ENCODE assay signal across 20 cellular contexts in the genomic region with DNA sequence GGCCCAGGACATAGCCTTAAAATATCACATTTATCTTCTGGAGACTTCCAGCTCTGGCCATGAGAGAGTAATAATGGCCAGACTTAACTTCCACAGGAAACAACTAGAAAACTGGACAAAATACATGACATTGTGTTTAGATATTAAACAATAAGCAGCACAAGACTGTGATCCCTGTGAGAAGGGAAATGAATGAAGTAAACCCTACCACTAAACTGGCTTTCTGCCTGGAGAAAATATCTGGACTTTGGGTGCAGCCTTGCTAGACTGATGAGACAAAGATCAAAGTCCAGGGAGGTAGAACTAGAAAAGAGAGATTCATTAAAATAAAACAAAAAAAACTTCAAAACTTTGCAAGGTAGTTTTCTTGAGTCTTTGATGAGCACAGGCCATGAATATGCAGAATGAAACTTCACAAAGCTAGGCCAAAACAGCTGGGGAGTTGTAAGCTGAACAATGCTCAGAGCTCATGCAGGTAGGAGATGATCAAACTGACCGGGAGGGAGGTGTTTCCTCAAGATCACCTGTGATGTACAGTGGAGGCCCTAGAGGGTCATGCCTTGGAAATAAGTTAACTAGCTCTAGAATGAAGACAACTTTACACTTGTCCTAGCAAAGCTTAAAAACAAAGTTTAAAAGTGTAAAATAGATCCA.
"Had no signal": no experiment of that assay in that cellular context is flagged by ENCODE, and none has a peak within 500 bp of the region (broad histone marks: within the 10 kb centered on the region; RNA-seq: fewer than 3 reads in every experiment).

No MANE protein-coding gene starts in this region.

- H3K4me1 ChIP-seq: adrenal gland, left ventricle myocardium inferior, pancreas, upper lobe of right lung had no signal

- H3K27me3 ChIP-seq: adrenal gland, cardiac muscle cell, neutrophil, pancreas, upper lobe of right lung had no signal

- FAIRE-seq: keratinocyte, pancreas had no signal

- H3K9me3 ChIP-seq: adrenal gland, left ventricle myocardium inferior, mucosa of descending colon, neutrophil, pancreas, upper lobe of right lung had no signal

- DNase-seq: activated CD4-positive, alpha-beta memory T cell treated with anti-CD3 and anti-CD28 coated beads for 36 hours; activated CD4-positive, alpha-beta T cell treated with anti-CD3 and anti-CD28 coated beads for 36 hours; activated effector memory CD4-positive, alpha-beta T cell treated with Interleukin-2 at 50 U/mL for 16 hours; activated naive CD4-positive, alpha-beta T cell treated with anti-CD3 and anti-CD28 coated beads, Interleukin-2, amount 50 U/mL, for 16 hours; activated T-cell treated with anti-CD3 and anti-CD28 coated beads, Interleukin-2, amount 50 U/mL, for 24 hours; glutamatergic neuron; left ventricle myocardium inferior; mucosa of descending colon; naive thymus-derived CD4-positive, alpha-beta T cell; pancreas; stimulated activated CD4-positive, alpha-beta T cell treated with anti-CD3 and anti-CD28 coated beads, Interleukin-4, amount 100 ng/mL, for 4 hours; stimulated activated naive CD4-positive, alpha-beta T cell; upper lobe of right lung had no signal

- H3K27ac ChIP-seq: adrenal gland, cardiac muscle cell, epithelial cell of prostate, left ventricle myocardium inferior, neutrophil, pancreas, upper lobe of right lung had no signal

- H3K36me3 ChIP-seq: adrenal gland, cardiac muscle cell, neutrophil, pancreas, upper lobe of right lung had no signal

- ATAC-seq: mucosa of descending colon; naive thymus-derived CD4-positive, alpha-beta T cell; sciatic nerve; upper lobe of right lung; WTC11 had no signal

- H3K4me3 ChIP-seq: adrenal gland, cardiac muscle cell, left ventricle myocardium inferior, mucosa of descending colon, pancreas, upper lobe of right lung had no signal
